Comparison of ENCODE assay signal across 27 cellular contexts in genomic region chr5:1824109-1824821, GRCh38. TPM values are rescaled to one million over a fixed set of nuclear protein-coding genes. Genes with fewer than 3 reads are reported as not detected.
DNase-seq lines count a peak whose midpoint lies in the region; ATAC-seq and TF ChIP-seq lines count a peak whose summit lies in the region.
"Had no signal": no experiment of that assay in that cellular context is flagged by ENCODE, and none has a peak within 500 bp of the region (broad histone marks: within the 10 kb centered on the region; RNA-seq: fewer than 3 reads in every experiment).

No MANE protein-coding gene starts in this region.

- peaks cover 6% of the 10 kb centered on the region for H3K4me1 Mint-ChIP-seq in central memory CD8-positive, alpha-beta T cell
- peaks cover 4% of the 10 kb centered on the region for H3K4me1 Mint-ChIP-seq in activated T-cell treated with anti-CD3 and anti-CD28 coated beads, Interleukin-2, amount 50 U/mL, for 24 hours (ENCODE audit: low read depth)
- H3K4me1 Mint-ChIP-seq: mesothelial cell of epicardium had no signal

- no peaks in the 10 kb centered on the region for H3K9me3 Mint-ChIP-seq in central memory CD8-positive, alpha-beta T cell
- H3K9me3 Mint-ChIP-seq in activated T-cell treated with anti-CD3 and anti-CD28 coated beads, Interleukin-2, amount 50 U/mL, for 24 hours: no peaks in the 10 kb centered on the region
- H3K9me3 Mint-ChIP-seq: activated T-cell treated with anti-CD3 and anti-CD28 coated beads, Interleukin-2, amount 50 U/mL, for 4 hours had no signal

- TF ChIP-seq CTCF in GM12873 (IDR thresholded peaks at IDR 0.05; ENCODE audit: insufficient read depth, low read depth, low read length, missing control alignments) (peak; percentile 11), LNCAP (IDR thresholded peaks at IDR 0.05) (0 out of 2 replicates have a peak, but pooled peaks have one; percentile 25)

- H3K27me3 Mint-ChIP-seq in central memory CD8-positive, alpha-beta T cell: no peaks in the 10 kb centered on the region
- no peaks in the 10 kb centered on the region for H3K27me3 Mint-ChIP-seq in activated T-cell treated with anti-CD3 and anti-CD28 coated beads, Interleukin-2, amount 50 U/mL, for 24 hours

- no peak for ATAC-seq in central memory CD8-positive, alpha-beta T cell (replicated peaks; ENCODE audit: extremely low read depth, poor library complexity, severe bottlenecking)
- ATAC-seq in HG02870 (IDR thresholded peaks at IDR 0.05; ENCODE audit: unreplicated experiment): no peak
- ATAC-seq: activated T-cell treated with anti-CD3 and anti-CD28 coated beads, Interleukin-2, amount 50 U/mL, for 4 hours; psoas muscle had no signal

- peaks cover 8% of the 10 kb centered on the region for H3K36me3 Mint-ChIP-seq in central memory CD8-positive, alpha-beta T cell (ENCODE audit: insufficient read depth)
- peaks cover 61% of the 10 kb centered on the region for H3K36me3 Mint-ChIP-seq in activated T-cell treated with anti-CD3 and anti-CD28 coated beads, Interleukin-2, amount 50 U/mL, for 24 hours (ENCODE audit: low read depth)

- H3K27ac Mint-ChIP-seq in central memory CD8-positive, alpha-beta T cell (ENCODE audit: low read depth): peak overlapping the region; percentile 57
- H3K27ac Mint-ChIP-seq in activated T-cell treated with anti-CD3 and anti-CD28 coated beads, Interleukin-2, amount 50 U/mL, for 24 hours: no peak overlapping the region
- H3K27ac Mint-ChIP-seq: mesothelial cell of epicardium had no signal

- intact Hi-C loops in posterior vena cava (cut with DNase I): no loop called here

- no peak for DNase-seq in central memory CD8-positive, alpha-beta T cell (ENCODE audit: low spot score in 2 of 2)
- peak; percentile 70 for DNase-seq in posterior vena cava (ENCODE audit: low spot score)
- DNase-seq in NCI-H526 (lab: John Stamatoyannopoulos, UW): no peak
- no peak for DNase-seq in activated T-cell treated with anti-CD3 and anti-CD28 coated beads, Interleukin-2, amount 50 U/mL, for 24 hours
- DNase-seq: activated CD4-positive, alpha-beta T cell treated with anti-CD3 and anti-CD28 coated beads, Interleukin-2, amount 50 U/mL, for 1 hour; activated CD4-positive, CD25-positive, alpha-beta regulatory T cell; activated naive CD4-positive, alpha-beta T cell; activated T-cell treated with anti-CD3 and anti-CD28 coated beads, Interleukin-2, amount 50 U/mL, for 4 hours; esophagus squamous epithelium; foreskin melanocyte; heart left ventricle; KBM-7; MM.1S; NCI-H1417 treated with DMSO at 0.1 percent for 48 hours; NCI-H2029 treated with DMSO at 0.1 percent for 48 hours; nucleus accumbens; psoas muscle; RPMI8226; stimulated activated CD4-positive, alpha-beta T cell treated with anti-CD3 and anti-CD28 coated beads, Interleukin-4, amount 100 ng/mL, for 24 hours; thyroid gland had no signal

- no peak overlapping the region for H3K4me3 Mint-ChIP-seq in central memory CD8-positive, alpha-beta T cell
- no peak overlapping the region for H3K4me3 Mint-ChIP-seq in activated T-cell treated with anti-CD3 and anti-CD28 coated beads, Interleukin-2, amount 50 U/mL, for 24 hours
- H3K4me3 Mint-ChIP-seq: activated T-cell treated with anti-CD3 and anti-CD28 coated beads, Interleukin-2, amount 50 U/mL, for 4 hours; mesothelial cell of epicardium had no signal

RNA-seq across cellular contexts. Expression of gene NDUFS6, which starts 23.1 kb away (rescaled TPM):
- 10 to 100 TPM; 25.4 to 25.8 TPM for total RNA-seq in posterior vena cava

RNA-seq across cellular contexts. Expression of gene MRPL36, which starts 24.6 kb away (rescaled TPM):
- total RNA-seq in posterior vena cava: 10 to 100 TPM; 29.4 to 32.4 TPM

RNA-seq across cellular contexts. Expression of gene IRX4, which starts 58.5 kb away (rescaled TPM):
- not detected for total RNA-seq in posterior vena cava
- total RNA-seq: activated T-cell treated with anti-CD3 and anti-CD28 coated beads, Interleukin-2, amount 50 U/mL, for 4 hours; dermis microvascular lymphatic vessel endothelial cell; liver; mesothelial cell of epicardium; T-helper 1 cell treated with Interleukin-12 subunit alpha and Interleukin-12 subunit beta and Interleukin-4 antibody, amounts not matched to agents 30 ng/mL and 1 ng/mL, for 36 hours; thyroid gland had no signal
